2 cellular contexts compared by ENCODE assay signal in genomic region chr6:96836579-96837137, GRCh38.
TF ChIP-seq lines count a peak whose summit lies in the region.

No MANE protein-coding gene starts in this region.

TF ChIP-seq in HEK293, 187 proteins besides CTCF, POLR2A, EP300 and RAD21 (continues in another document):
- TF ChIP-seq REST (tag by site-specific recombination; IDR thresholded peaks at IDR 0.05) (peak; percentile 18; the same call in 1 of the 2 replicates), ZNF398 (tag by site-specific recombination; IDR thresholded peaks at IDR 0.05) (no peak), ZNF16 (tag by site-specific recombination; IDR thresholded peaks at IDR 0.05; ENCODE audit: low read depth) (no peak), SP2 (tag by site-specific recombination; IDR thresholded peaks at IDR 0.05) (no peak), ZFHX2 (tag by site-specific recombination; conservative IDR thresholded peaks at IDR 0.05) (no peak), TCF7L2 (IDR thresholded peaks at IDR 0.05; ENCODE audit: borderline replicate concordance, low read depth, low read length) (no peak), ZNF658 (tag by site-specific recombination; IDR thresholded peaks at IDR 0.05) (no peak), ZNF707 (tag by site-specific recombination; IDR thresholded peaks at IDR 0.05) (no peak), ZNF544 (tag by site-specific recombination; IDR thresholded peaks at IDR 0.05) (no peak)
- TF ChIP-seq, protein P1, sequence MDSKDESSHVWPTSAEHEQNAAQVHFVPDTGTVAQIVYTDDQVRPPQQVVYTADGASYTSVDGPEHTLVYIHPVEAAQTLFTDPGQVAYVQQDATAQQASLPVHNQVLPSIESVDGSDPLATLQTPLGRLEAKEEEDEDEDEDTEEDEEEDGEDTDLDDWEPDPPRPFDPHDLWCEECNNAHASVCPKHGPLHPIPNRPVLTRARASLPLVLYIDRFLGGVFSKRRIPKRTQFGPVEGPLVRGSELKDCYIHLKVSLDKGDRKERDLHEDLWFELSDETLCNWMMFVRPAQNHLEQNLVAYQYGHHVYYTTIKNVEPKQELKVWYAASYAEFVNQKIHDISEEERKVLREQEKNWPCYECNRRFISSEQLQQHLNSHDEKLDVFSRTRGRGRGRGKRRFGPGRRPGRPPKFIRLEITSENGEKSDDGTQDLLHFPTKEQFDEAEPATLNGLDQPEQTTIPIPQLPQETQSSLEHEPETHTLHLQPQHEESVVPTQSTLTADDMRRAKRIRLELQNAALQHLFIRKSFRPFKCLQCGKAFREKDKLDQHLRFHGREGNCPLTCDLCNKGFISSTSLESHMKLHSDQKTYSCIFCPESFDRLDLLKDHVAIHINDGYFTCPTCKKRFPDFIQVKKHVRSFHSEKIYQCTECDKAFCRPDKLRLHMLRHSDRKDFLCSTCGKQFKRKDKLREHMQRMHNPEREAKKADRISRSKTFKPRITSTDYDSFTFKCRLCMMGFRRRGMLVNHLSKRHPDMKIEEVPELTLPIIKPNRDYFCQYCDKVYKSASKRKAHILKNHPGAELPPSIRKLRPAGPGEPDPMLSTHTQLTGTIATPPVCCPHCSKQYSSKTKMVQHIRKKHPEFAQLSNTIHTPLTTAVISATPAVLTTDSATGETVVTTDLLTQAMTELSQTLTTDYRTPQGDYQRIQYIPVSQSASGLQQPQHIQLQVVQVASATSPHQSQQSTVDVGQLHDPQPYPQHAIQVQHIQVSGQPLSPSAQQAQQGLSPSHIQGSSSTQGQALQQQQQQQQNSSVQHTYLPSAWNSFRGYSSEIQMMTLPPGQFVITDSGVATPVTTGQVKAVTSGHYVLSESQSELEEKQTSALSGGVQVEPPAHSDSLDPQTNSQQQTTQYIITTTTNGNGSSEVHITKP (tag by site-specific recombination; IDR thresholded peaks at IDR 0.05) = peak; percentile 92
- TF ChIP-seq, protein P2, sequence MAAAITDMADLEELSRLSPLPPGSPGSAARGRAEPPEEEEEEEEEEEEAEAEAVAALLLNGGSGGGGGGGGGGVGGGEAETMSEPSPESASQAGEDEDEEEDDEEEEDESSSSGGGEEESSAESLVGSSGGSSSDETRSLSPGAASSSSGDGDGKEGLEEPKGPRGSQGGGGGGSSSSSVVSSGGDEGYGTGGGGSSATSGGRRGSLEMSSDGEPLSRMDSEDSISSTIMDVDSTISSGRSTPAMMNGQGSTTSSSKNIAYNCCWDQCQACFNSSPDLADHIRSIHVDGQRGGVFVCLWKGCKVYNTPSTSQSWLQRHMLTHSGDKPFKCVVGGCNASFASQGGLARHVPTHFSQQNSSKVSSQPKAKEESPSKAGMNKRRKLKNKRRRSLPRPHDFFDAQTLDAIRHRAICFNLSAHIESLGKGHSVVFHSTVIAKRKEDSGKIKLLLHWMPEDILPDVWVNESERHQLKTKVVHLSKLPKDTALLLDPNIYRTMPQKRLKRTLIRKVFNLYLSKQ (tag by site-specific recombination; IDR thresholded peaks at IDR 0.05; ENCODE audit: borderline replicate concordance) = no peak

TF ChIP-seq in K562, 482 proteins besides CTCF, POLR2A, EP300 and RAD21 (continues in another document):
- TF ChIP-seq TRIM24 (IDR thresholded peaks at IDR 0.05) = no peak
- no peak for TF ChIP-seq RBBP5 (IDR thresholded peaks at IDR 0.05; ENCODE audit: borderline replicate concordance, insufficient read depth, low read length, poor library complexity, severe bottlenecking)
- no peak for TF ChIP-seq TCF7 (IDR thresholded peaks at IDR 0.05; ENCODE audit: borderline replicate concordance)
- TF ChIP-seq, protein P3, sequence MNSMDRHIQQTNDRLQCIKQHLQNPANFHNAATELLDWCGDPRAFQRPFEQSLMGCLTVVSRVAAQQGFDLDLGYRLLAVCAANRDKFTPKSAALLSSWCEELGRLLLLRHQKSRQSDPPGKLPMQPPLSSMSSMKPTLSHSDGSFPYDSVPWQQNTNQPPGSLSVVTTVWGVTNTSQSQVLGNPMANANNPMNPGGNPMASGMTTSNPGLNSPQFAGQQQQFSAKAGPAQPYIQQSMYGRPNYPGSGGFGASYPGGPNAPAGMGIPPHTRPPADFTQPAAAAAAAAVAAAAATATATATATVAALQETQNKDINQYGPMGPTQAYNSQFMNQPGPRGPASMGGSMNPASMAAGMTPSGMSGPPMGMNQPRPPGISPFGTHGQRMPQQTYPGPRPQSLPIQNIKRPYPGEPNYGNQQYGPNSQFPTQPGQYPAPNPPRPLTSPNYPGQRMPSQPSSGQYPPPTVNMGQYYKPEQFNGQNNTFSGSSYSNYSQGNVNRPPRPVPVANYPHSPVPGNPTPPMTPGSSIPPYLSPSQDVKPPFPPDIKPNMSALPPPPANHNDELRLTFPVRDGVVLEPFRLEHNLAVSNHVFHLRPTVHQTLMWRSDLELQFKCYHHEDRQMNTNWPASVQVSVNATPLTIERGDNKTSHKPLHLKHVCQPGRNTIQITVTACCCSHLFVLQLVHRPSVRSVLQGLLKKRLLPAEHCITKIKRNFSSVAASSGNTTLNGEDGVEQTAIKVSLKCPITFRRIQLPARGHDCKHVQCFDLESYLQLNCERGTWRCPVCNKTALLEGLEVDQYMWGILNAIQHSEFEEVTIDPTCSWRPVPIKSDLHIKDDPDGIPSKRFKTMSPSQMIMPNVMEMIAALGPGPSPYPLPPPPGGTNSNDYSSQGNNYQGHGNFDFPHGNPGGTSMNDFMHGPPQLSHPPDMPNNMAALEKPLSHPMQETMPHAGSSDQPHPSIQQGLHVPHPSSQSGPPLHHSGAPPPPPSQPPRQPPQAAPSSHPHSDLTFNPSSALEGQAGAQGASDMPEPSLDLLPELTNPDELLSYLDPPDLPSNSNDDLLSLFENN (IDR thresholded peaks at IDR 0.05; ENCODE audit: low read depth in 2 of 2, low read length in 2 of 2) = no peak
- no peak for TF ChIP-seq NR2C1 (IDR thresholded peaks at IDR 0.05)
- no peak for TF ChIP-seq NR2C1 (tag; IDR thresholded peaks at IDR 0.05)
- TF ChIP-seq CHD4 (IDR thresholded peaks at IDR 0.05; ENCODE audit: insufficient read depth, insufficient replicate concordance, low read depth, low read length, poor library complexity, severe bottlenecking) = no peak
- TF ChIP-seq PHF21A (IDR thresholded peaks at IDR 0.05; ENCODE audit: borderline replicate concordance, low read depth) = no peak
- TF ChIP-seq ZSCAN32 (CRISPR knock-in tag; IDR thresholded peaks at IDR 0.05) = no peak
- TF ChIP-seq ZEB2 (IDR thresholded peaks at IDR 0.05) = no peak
- TF ChIP-seq NFIX (CRISPR knock-in tag; IDR thresholded peaks at IDR 0.05; ENCODE audit: low read depth) = no peak
- TF ChIP-seq SFPQ (IDR thresholded peaks at IDR 0.05; ENCODE audit: low read depth, low read length) = no peak
- TF ChIP-seq, protein P4, sequence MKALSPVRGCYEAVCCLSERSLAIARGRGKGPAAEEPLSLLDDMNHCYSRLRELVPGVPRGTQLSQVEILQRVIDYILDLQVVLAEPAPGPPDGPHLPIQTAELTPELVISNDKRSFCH (CRISPR knock-in tag; IDR thresholded peaks at IDR 0.05) = no peak
- TF ChIP-seq, protein P4 (tag; IDR thresholded peaks at IDR 0.05) = no peak
- no peak for TF ChIP-seq CGGBP1 (CRISPR knock-in tag; IDR thresholded peaks at IDR 0.05)
- TF ChIP-seq, protein P5, sequence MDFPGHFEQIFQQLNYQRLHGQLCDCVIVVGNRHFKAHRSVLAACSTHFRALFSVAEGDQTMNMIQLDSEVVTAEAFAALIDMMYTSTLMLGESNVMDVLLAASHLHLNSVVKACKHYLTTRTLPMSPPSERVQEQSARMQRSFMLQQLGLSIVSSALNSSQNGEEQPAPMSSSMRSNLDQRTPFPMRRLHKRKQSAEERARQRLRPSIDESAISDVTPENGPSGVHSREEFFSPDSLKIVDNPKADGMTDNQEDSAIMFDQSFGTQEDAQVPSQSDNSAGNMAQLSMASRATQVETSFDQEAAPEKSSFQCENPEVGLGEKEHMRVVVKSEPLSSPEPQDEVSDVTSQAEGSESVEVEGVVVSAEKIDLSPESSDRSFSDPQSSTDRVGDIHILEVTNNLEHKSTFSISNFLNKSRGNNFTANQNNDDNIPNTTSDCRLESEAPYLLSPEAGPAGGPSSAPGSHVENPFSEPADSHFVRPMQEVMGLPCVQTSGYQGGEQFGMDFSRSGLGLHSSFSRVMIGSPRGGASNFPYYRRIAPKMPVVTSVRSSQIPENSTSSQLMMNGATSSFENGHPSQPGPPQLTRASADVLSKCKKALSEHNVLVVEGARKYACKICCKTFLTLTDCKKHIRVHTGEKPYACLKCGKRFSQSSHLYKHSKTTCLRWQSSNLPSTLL (IDR thresholded peaks at IDR 0.05) = no peak
- no peak for TF ChIP-seq HNRNPL (IDR thresholded peaks at IDR 0.05; ENCODE audit: low read depth, low read length)
- TF ChIP-seq, protein P6, sequence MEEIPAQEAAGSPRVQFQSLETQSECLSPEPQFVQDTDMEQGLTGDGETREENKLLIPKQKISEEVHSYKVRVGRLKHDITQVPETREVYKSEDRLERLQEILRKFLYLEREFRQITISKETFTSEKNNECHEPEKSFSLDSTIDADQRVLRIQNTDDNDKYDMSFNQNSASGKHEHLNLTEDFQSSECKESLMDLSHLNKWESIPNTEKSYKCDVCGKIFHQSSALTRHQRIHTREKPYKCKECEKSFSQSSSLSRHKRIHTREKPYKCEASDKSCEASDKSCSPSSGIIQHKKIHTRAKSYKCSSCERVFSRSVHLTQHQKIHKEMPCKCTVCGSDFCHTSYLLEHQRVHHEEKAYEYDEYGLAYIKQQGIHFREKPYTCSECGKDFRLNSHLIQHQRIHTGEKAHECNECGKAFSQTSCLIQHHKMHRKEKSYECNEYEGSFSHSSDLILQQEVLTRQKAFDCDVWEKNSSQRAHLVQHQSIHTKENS (CRISPR knock-in tag; IDR thresholded peaks at IDR 0.05) = no peak
- TF ChIP-seq, protein P7, sequence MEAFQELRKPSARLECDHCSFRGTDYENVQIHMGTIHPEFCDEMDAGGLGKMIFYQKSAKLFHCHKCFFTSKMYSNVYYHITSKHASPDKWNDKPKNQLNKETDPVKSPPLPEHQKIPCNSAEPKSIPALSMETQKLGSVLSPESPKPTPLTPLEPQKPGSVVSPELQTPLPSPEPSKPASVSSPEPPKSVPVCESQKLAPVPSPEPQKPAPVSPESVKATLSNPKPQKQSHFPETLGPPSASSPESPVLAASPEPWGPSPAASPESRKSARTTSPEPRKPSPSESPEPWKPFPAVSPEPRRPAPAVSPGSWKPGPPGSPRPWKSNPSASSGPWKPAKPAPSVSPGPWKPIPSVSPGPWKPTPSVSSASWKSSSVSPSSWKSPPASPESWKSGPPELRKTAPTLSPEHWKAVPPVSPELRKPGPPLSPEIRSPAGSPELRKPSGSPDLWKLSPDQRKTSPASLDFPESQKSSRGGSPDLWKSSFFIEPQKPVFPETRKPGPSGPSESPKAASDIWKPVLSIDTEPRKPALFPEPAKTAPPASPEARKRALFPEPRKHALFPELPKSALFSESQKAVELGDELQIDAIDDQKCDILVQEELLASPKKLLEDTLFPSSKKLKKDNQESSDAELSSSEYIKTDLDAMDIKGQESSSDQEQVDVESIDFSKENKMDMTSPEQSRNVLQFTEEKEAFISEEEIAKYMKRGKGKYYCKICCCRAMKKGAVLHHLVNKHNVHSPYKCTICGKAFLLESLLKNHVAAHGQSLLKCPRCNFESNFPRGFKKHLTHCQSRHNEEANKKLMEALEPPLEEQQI (IDR thresholded peaks at IDR 0.05) = no peak
- TF ChIP-seq PHTF2 (CRISPR knock-in tag; IDR thresholded peaks at IDR 0.05) = no peak
- TF ChIP-seq RNF2 (IDR thresholded peaks at IDR 0.05) = no peak
- no peak for TF ChIP-seq SLC30A9 (CRISPR knock-in tag; IDR thresholded peaks at IDR 0.05)
- no peak for TF ChIP-seq PTRF (tag; IDR thresholded peaks at IDR 0.05)
- no peak for TF ChIP-seq SMARCA4 (IDR thresholded peaks at IDR 0.05)
- no peak for TF ChIP-seq SMARCA5 (IDR thresholded peaks at IDR 0.05)
- TF ChIP-seq SETDB1 (IDR thresholded peaks at IDR 0.05; ENCODE audit: low read length) = no peak
- TF ChIP-seq HMGXB4 (CRISPR knock-in tag; IDR thresholded peaks at IDR 0.05) = 0 out of 2 replicates have a peak, but pooled peaks have one; percentile 5
- TF ChIP-seq, protein P8, sequence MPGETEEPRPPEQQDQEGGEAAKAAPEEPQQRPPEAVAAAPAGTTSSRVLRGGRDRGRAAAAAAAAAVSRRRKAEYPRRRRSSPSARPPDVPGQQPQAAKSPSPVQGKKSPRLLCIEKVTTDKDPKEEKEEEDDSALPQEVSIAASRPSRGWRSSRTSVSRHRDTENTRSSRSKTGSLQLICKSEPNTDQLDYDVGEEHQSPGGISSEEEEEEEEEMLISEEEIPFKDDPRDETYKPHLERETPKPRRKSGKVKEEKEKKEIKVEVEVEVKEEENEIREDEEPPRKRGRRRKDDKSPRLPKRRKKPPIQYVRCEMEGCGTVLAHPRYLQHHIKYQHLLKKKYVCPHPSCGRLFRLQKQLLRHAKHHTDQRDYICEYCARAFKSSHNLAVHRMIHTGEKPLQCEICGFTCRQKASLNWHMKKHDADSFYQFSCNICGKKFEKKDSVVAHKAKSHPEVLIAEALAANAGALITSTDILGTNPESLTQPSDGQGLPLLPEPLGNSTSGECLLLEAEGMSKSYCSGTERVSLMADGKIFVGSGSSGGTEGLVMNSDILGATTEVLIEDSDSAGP (CRISPR knock-in tag; IDR thresholded peaks at IDR 0.05) = no peak
